ENCODE assay signal across 16 cellular contexts in the genomic region with DNA sequence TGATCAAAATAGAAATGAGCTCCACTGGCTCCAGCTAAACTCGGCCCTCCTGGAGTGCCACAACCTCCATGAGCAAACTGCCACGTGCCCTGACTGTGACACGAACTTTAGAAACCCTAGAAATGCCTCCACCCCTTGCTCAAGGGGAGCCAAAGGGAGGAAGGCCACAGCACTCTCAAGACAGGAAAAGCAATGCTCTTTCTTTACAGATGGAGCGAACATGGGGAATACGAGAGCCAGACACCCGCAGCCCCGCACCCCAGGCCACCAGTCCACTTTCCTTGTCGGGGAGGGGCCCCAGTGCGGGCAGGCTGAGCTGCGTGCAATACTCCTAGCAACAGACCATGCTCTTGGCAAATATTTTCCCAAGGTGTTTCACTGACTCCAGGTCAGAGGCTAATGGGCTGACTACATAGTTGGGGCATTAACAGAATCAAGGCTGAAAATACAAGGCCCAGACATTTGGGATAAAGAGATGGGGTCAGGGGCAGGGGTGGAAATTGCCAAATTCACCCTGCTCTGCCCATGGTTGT. TPM values are rescaled to one million over a fixed set of nuclear protein-coding genes. Genes with fewer than 3 reads are reported as not detected.
"Had no signal": no experiment of that assay in that cellular context is flagged by ENCODE, and none has a peak within 500 bp of the region (broad histone marks: within the 10 kb centered on the region; RNA-seq: fewer than 3 reads in every experiment).

No MANE protein-coding gene starts in this region.

RNA-seq across cellular contexts. Expression of a gene that starts 23.9 kb away (rescaled TPM):
- total RNA-seq: activated B cell treated with CpG ODN at 0.5 μM for 24 hours; activated CD4-positive, alpha-beta memory T cell treated with anti-CD3 and anti-CD28 coated beads for 36 hours; activated CD4-positive, alpha-beta T cell treated with anti-CD3 and anti-CD28 coated beads, Interleukin-2, amount 10 ng/mL, durations not matched to agents 24 days and 14 days; activated CD8-positive, alpha-beta memory T cell treated with anti-CD3 and anti-CD28 coated beads for 36 hours; activated CD8-positive, alpha-beta T cell treated with anti-CD3 and anti-CD28 coated beads for 36 hours; activated naive CD4-positive, alpha-beta T cell treated with anti-CD3 and anti-CD28 coated beads for 36 hours; activated naive CD4-positive, alpha-beta T cell treated with anti-CD3 and anti-CD28 coated beads, Interleukin-2, amount 50 U/mL, for 72 hours; activated naive CD8-positive, alpha-beta T cell treated with anti-CD3 and anti-CD28 coated beads for 36 hours; activated T-cell treated with anti-CD3 and anti-CD28 coated beads, Interleukin-2, amount 50 U/mL, for 4 hours; activated T-cell treated with anti-CD3 and anti-CD28 coated beads, Interleukin-2, amount 50 U/mL, for 72 hours; activated T-helper 1 cell treated with anti-CD3 and anti-CD28 coated beads, Interleukin-12 subunit alpha, Interleukin-12 subunit beta, Interleukin-2, Interleukin-4 antibody, amounts not matched to agents 30 ng/mL and 10 ng/mL and 1 ng/mL, durations not matched to agents 14 hours and 24 hours and 36 hours; activated T-helper 17 cell treated with anti-CD3 and anti-CD28 coated beads, Interleukin-2, amount 50 U/mL, for 72 hours; adrenal gland; aorta; bronchial epithelial cell; cardiac muscle cell had no signal
- polyA plus RNA-seq: adrenal gland, aorta, cardiac muscle cell had no signal

RNA-seq across cellular contexts. Expression of a gene that starts 40.7 kb away (rescaled TPM):
- total RNA-seq: activated B cell treated with CpG ODN at 0.5 μM for 24 hours had no signal
